32 cellular contexts compared by ENCODE assay signal in the genomic region with DNA sequence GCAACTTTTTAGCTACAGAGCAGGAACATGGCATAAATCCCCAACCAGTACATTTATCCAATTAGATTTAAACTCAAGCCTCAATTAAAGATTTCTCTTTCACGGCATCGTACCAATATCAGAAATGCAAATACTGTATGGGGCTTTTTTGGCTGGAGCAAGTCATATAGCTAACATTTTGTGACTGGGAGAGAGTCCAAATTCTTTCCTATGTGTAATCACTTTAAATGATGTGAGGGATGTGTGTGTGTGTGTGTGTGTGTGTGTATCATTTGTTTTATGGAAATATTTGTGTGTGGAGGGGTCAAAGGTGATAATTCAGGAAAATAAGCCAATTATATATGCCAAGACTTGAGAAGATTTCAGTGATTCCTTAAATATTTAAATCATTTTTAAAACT.
"Had no signal": no experiment of that assay in that cellular context is flagged by ENCODE, and none has a peak within 500 bp of the region (broad histone marks: within the 10 kb centered on the region; RNA-seq: fewer than 3 reads in every experiment).

No MANE protein-coding gene starts in this region.

- H3K4me3 ChIP-seq: cardiac muscle cell, coronary artery, gastrocnemius medialis, hepatocyte, left ventricle myocardium inferior, lung, mucosa of descending colon, pancreas, psoas muscle, sigmoid colon, smooth muscle cell, upper lobe of left lung, vagina had no signal

- H3K27me3 ChIP-seq: cardiac muscle cell, gastrocnemius medialis, hepatocyte, neutrophil, pancreas, sigmoid colon, upper lobe of left lung, vagina had no signal

- H3K36me3 ChIP-seq: cardiac muscle cell, gastrocnemius medialis, left ventricle myocardium inferior, pancreas, sigmoid colon, upper lobe of left lung, vagina had no signal

- H3K4me1 ChIP-seq: gastrocnemius medialis, left ventricle myocardium inferior, pancreas, psoas muscle, sigmoid colon, upper lobe of left lung, vagina had no signal

- H2AFZ ChIP-seq: hepatocyte had no signal

- DNase-seq: activated CD4-positive, alpha-beta T cell treated with anti-CD3 and anti-CD28 coated beads for 36 hours; activated CD4-positive, CD25-positive, alpha-beta regulatory T cell; activated CD8-positive, alpha-beta memory T cell treated with anti-CD3 and anti-CD28 coated beads, Interleukin-2, amount 10 ng/mL, durations not matched to agents 7 days and 5 days; activated CD8-positive, alpha-beta T cell treated with anti-CD3 and anti-CD28 coated beads, Interleukin-2, amount 10 ng/mL, durations not matched to agents 7 days and 5 days; activated naive CD4-positive, alpha-beta T cell; activated T-cell treated with anti-CD3 and anti-CD28 coated beads, Interleukin-2, amount 50 U/mL, for 72 hours; cerebellar nuclear complex; effector memory CD8-positive, alpha-beta T cell; erythroblast; gastrocnemius medialis; glutamatergic neuron; islet precursor cell; left ventricle myocardium inferior; mucosa of descending colon; nephron progenitor cell; pancreas; psoas muscle; sigmoid colon; stimulated activated CD4-positive, alpha-beta T cell treated with anti-CD3 and anti-CD28 coated beads, Interleukin-1b, Interleukin-23, amount 100 ng/mL, for 48 hours; stimulated activated CD4-positive, alpha-beta T cell treated with anti-CD3 and anti-CD28 coated beads, Interleukin-4, amount 100 ng/mL, for 4 hours; stimulated activated CD8-positive, alpha-beta memory T cell treated with anti-CD3 and anti-CD28 coated beads, Interleukin-4, amount 100 ng/mL, for 48 hours; stimulated activated naive CD8-positive, alpha-beta T cell treated with anti-CD3 and anti-CD28 coated beads, Interleukin-15, amount 100 ng/mL, for 72 hours; substantia nigra; T-helper 1 cell; upper lobe of left lung had no signal

- H3K9me3 ChIP-seq: gastrocnemius medialis, left ventricle myocardium inferior, mucosa of descending colon, neutrophil, pancreas, psoas muscle, sigmoid colon, upper lobe of left lung, vagina had no signal

- H3K4me2 ChIP-seq: hepatocyte, smooth muscle cell had no signal

- H3K79me2 ChIP-seq: hepatocyte had no signal

- H3K27ac ChIP-seq: cardiac muscle cell, coronary artery, gastrocnemius medialis, hepatocyte, left ventricle myocardium inferior, neutrophil, pancreas, psoas muscle, sigmoid colon, upper lobe of left lung, vagina had no signal
